Comparison of ENCODE assay signal across 9 cellular contexts in genomic region chr5:6328173-6328572, GRCh38. TPM values are rescaled to one million over a fixed set of nuclear protein-coding genes. Genes with fewer than 3 reads are reported as not detected.
DNase-seq lines count a peak whose midpoint lies in the region; ATAC-seq, FAIRE-seq and TF ChIP-seq lines count a peak whose summit lies in the region.
"Had no signal": no experiment of that assay in that cellular context is flagged by ENCODE, and none has a peak within 500 bp of the region (broad histone marks: within the 10 kb centered on the region; RNA-seq: fewer than 3 reads in every experiment).

No MANE protein-coding gene starts in this region.

- POLR2A ChIA-PET in GM12878 (lab: Charles Lee): no interaction called here

- no peaks in the 10 kb centered on the region for H3K79me2 ChIP-seq in MM.1S (ENCODE audit: low read length)
- H3K79me2 ChIP-seq in GM12878 (ENCODE audit: control insufficient read depth, insufficient read depth, low read length): no peaks in the 10 kb centered on the region
- H3K79me2 ChIP-seq in mesendoderm (ENCODE audit: control insufficient read depth, insufficient read depth, low read length): no peaks in the 10 kb centered on the region

- TF ChIP-seq CTCF in MM.1S (IDR thresholded peaks at IDR 0.05; ENCODE audit: low read length) (no peak), GM12878 (IDR thresholded peaks at IDR 0.05 in 2 of 3, conservative IDR thresholded peaks at IDR 0.05 in 1 of 3; ENCODE audit: control insufficient read depth in 2 of 3, extremely low read depth in 1 of 3, insufficient read depth in 1 of 3, low read depth in 3 of 3, low read length in 3 of 3) (no peak)

- H3K18ac ChIP-seq in mesendoderm (ENCODE audit: low read length): no peak overlapping the region

- TF ChIP-seq RAD21 in GM12878 (IDR thresholded peaks at IDR 0.05; ENCODE audit: insufficient read depth, low read depth, low read length): no peak

- H4K8ac ChIP-seq in mesendoderm (ENCODE audit: low read depth, low read length): no peak overlapping the region

- no peaks in the 10 kb centered on the region for H3K9me2 ChIP-seq in MM.1S (replicated peaks; ENCODE audit: insufficient read depth, low read length)

- no peaks in the 10 kb centered on the region for H3F3A ChIP-seq in MM.1S (ENCODE audit: insufficient read depth, low read length)

- no peak for FAIRE-seq in GM12878 (lab: Jason Lieb, UNC)

- no peak overlapping the region for H3K4ac ChIP-seq in mesendoderm (ENCODE audit: low read depth, low read length)

- H3K56ac ChIP-seq in mesendoderm (ENCODE audit: low read length): no peak overlapping the region

- H3K9ac ChIP-seq in MM.1S (ENCODE audit: low read length) (no peak overlapping the region), GM12878 (ENCODE audit: control insufficient read depth, insufficient read depth, low read length) (no peak overlapping the region), mesendoderm (ENCODE audit: low read length) (no peak overlapping the region)

- in situ Hi-C loops in GM12878 (cut with MboI): no loop called here

- SMC1A ChIA-PET in GM12878 (lab: Charles Lee; ENCODE audit: uncharacterized antibody, unreplicated experiment): no interaction called here

- H3K9me3 ChIP-seq in MM.1S (replicated peaks; ENCODE audit: insufficient read depth, low read length): no peaks in the 10 kb centered on the region
- no peaks in the 10 kb centered on the region; the same call in 2 of the 3 replicates for H3K9me3 ChIP-seq in GM12878 (replicated peaks; ENCODE audit: control insufficient read depth, insufficient read depth, low read length)

- no peaks in the 10 kb centered on the region for H3K79me1 ChIP-seq in mesendoderm (ENCODE audit: low read length)

- DNase-seq in NOMO-1 (lab: John Stamatoyannopoulos, UW; ENCODE audit: unreplicated experiment in 2 of 2): peak; percentile 5 to 26
- DNase-seq in NOMO-1 treated with DMSO at 0.1 percent for 48 hours (lab: John Stamatoyannopoulos, UW; ENCODE audit: unreplicated experiment): no peak
- DNase-seq in MM.1S: peak; percentile 44
- DNase-seq in GM12878 (ENCODE audit: low read depth, low spot score): no peak
- peak; percentile 87 for DNase-seq in mesendoderm
- no peak for DNase-seq in NCI-H2171 treated with DMSO at 0.1 percent for 48 hours (lab: John Stamatoyannopoulos, UW)
- no peak for DNase-seq in medulla oblongata (ENCODE audit: extremely low spot score)

- H2BK5ac ChIP-seq in mesendoderm (ENCODE audit: low read length): no peak overlapping the region

- intact Hi-C loops in GM12878 (cut with micrococcal nuclease; ENCODE audit: unreplicated experiment): no loop called here

- H3K23ac ChIP-seq in mesendoderm (ENCODE audit: low read length): no peak overlapping the region

- ATAC-seq in GM12878: no peak
- ATAC-seq in GM21723 (IDR thresholded peaks at IDR 0.05; ENCODE audit: unreplicated experiment): no peak

- H2AFZ ChIP-seq in MM.1S (ENCODE audit: low read length): no peak overlapping the region
- no peak overlapping the region for H2AFZ ChIP-seq in GM12878 (ENCODE audit: control insufficient read depth, low read depth, low read length)

- H3K4me1 ChIP-seq in MM.1S (ENCODE audit: low read length) (no peaks in the 10 kb centered on the region), GM12878 (ENCODE audit: control insufficient read depth, insufficient read depth, low read length) (no peaks in the 10 kb centered on the region), mesendoderm (ENCODE audit: control insufficient read depth, low read depth, low read length) (no peaks in the 10 kb centered on the region)

- no peak overlapping the region for H2AK5ac ChIP-seq in mesendoderm (ENCODE audit: low read length)

- TF ChIP-seq POLR2A in GM12878 (IDR thresholded peaks at IDR 0.05; ENCODE audit: low read depth, low read length): no peak

- 62% methylated on average over 3 of the region's 3 CpGs for WGBS in GM12878 (ENCODE audit: insufficient coverage, insufficient replicate concordance, low lambda C conversion rate, missing lambda C conversion rate)
- no CpG with 5 or more reads among the region's 3 CpGs for WGBS in mesendoderm (ENCODE audit: extremely low coverage, insufficient coverage, low lambda C conversion rate)

- RAD21 ChIA-PET in GM12878 (lab: Charles Lee; ENCODE audit: unreplicated experiment): no interaction called here

- no peaks in the 10 kb centered on the region for H4K20me1 ChIP-seq in MM.1S (ENCODE audit: insufficient read depth, low read length)
- H4K20me1 ChIP-seq in GM12878 (ENCODE audit: control insufficient read depth, insufficient read depth): no peaks in the 10 kb centered on the region

- BruUV-seq in GM12878 (replicated peaks; lab: Mats Ljungman, UMichigan): no TSS peak

- TF ChIP-seq EP300 in GM12878 (IDR thresholded peaks at IDR 0.05; ENCODE audit: borderline replicate concordance in 1 of 2, control insufficient read depth in 1 of 2, low read depth in 2 of 2, low read length in 2 of 2): no peak

- H3K4me3 ChIP-seq in MM.1S (ENCODE audit: low read length) (no peak overlapping the region), GM12878 (no peak overlapping the region), mesendoderm (ENCODE audit: low read length) (no peak overlapping the region)
- H3K4me3 ChIP-seq: lung had no signal

- H3K27ac ChIP-seq in MM.1S (ENCODE audit: low read length) (no peak overlapping the region), GM12878 (ENCODE audit: control insufficient read depth, insufficient read depth) (no peak overlapping the region), mesendoderm (ENCODE audit: low read depth, low read length) (no peak overlapping the region)

- no peaks in the 10 kb centered on the region for H3K36me3 ChIP-seq in MM.1S (replicated peaks; ENCODE audit: insufficient read depth, low read length)
- no peaks in the 10 kb centered on the region for H3K36me3 ChIP-seq in GM12878 (ENCODE audit: control insufficient read depth in 2 of 2, insufficient read depth in 2 of 2, low read length in 1 of 2)
- H3K36me3 ChIP-seq in mesendoderm (ENCODE audit: control insufficient read depth, insufficient read depth, low read length): no peaks in the 10 kb centered on the region

- no peak overlapping the region for H4K5ac ChIP-seq in mesendoderm (ENCODE audit: low read length)

- H2BK120ac ChIP-seq in mesendoderm (ENCODE audit: low read depth, low read length): no peak overlapping the region

- no peak overlapping the region for H3K4me2 ChIP-seq in MM.1S (ENCODE audit: low read depth, low read length)
- no peak overlapping the region for H3K4me2 ChIP-seq in GM12878 (ENCODE audit: control insufficient read depth, insufficient read depth)
- H3K4me2 ChIP-seq in mesendoderm (ENCODE audit: low read length): no peak overlapping the region

- no peak overlapping the region for H2BK15ac ChIP-seq in mesendoderm (replicated peaks; ENCODE audit: low read depth)

- CTCF ChIA-PET in GM12878 (lab: Yijun Ruan, JAX): no interaction called here

- no peaks in the 10 kb centered on the region for H3K27me3 ChIP-seq in MM.1S (replicated peaks; ENCODE audit: insufficient read depth, low read length)
- H3K27me3 ChIP-seq in GM12878 (replicated peaks in 1 of 2; ENCODE audit: control insufficient read depth in 2 of 2, insufficient read depth in 2 of 2, low read length in 1 of 2): no peaks in the 10 kb centered on the region
- H3K27me3 ChIP-seq in mesendoderm (ENCODE audit: insufficient read depth, low read length, poor library complexity): no peaks in the 10 kb centered on the region

TF ChIP-seq in GM12878, 131 proteins besides CTCF, POLR2A, EP300 and RAD21:
- no peak for TF ChIP-seq ETV6 (conservative IDR thresholded peaks at IDR 0.05 in 1 of 2, IDR thresholded peaks at IDR 0.05 in 1 of 2; ENCODE audit: borderline replicate concordance in 1 of 2, low read depth in 1 of 2)
- TF ChIP-seq, protein P1, sequence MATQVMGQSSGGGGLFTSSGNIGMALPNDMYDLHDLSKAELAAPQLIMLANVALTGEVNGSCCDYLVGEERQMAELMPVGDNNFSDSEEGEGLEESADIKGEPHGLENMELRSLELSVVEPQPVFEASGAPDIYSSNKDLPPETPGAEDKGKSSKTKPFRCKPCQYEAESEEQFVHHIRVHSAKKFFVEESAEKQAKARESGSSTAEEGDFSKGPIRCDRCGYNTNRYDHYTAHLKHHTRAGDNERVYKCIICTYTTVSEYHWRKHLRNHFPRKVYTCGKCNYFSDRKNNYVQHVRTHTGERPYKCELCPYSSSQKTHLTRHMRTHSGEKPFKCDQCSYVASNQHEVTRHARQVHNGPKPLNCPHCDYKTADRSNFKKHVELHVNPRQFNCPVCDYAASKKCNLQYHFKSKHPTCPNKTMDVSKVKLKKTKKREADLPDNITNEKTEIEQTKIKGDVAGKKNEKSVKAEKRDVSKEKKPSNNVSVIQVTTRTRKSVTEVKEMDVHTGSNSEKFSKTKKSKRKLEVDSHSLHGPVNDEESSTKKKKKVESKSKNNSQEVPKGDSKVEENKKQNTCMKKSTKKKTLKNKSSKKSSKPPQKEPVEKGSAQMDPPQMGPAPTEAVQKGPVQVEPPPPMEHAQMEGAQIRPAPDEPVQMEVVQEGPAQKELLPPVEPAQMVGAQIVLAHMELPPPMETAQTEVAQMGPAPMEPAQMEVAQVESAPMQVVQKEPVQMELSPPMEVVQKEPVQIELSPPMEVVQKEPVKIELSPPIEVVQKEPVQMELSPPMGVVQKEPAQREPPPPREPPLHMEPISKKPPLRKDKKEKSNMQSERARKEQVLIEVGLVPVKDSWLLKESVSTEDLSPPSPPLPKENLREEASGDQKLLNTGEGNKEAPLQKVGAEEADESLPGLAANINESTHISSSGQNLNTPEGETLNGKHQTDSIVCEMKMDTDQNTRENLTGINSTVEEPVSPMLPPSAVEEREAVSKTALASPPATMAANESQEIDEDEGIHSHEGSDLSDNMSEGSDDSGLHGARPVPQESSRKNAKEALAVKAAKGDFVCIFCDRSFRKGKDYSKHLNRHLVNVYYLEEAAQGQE (IDR thresholded peaks at IDR 0.05; ENCODE audit: low read depth, low read length): peak; percentile 94

RNA-seq across cellular contexts. Expression of gene MED10, which starts 50.2 kb away (rescaled TPM):
- total RNA-seq in GM12878 (2013; cell fraction: nucleolus; rRNA removed): 59.0 and 62.7 TPM in 2 replicates
- total RNA-seq in GM12878 (2014; rRNA removed): 20.3 and 28.6 TPM in 2 replicates
- total RNA-seq in GM12878 (2014; rRNA removed; fragmentation: Illumina TruSeq; extraction: Trizol): 19.4 and 21.2 TPM in 2 replicates
- total RNA-seq in GM12878 (2021): 39.5 and 42.6 TPM in 2 replicates
- 49.6 TPM for polyA plus RNA-seq in GM12878 (2011; ENCODE audit: low read depth)
- polyA plus RNA-seq in GM12878 (2011; rRNA removed): 56.0 and 60.3 TPM in 2 replicates
- 55.7 and 56.7 TPM in 2 replicates for polyA plus RNA-seq in GM12878 (2011; cell fraction: cytosol; rRNA removed)
- polyA plus RNA-seq in GM12878 (2011; cell fraction: nucleus; rRNA removed): 59.3 and 75.4 TPM in 2 replicates
- polyA plus RNA-seq in GM12878 (2012): 54.8 and 68.7 TPM in 2 replicates
- polyA plus RNA-seq in GM12878 (2014; fragmentation: Illumina TruSeq; extraction: Trizol): 36.4 and 43.7 TPM in 2 replicates
- 10 to 100 TPM; 37.1 to 49.5 TPM for polyA plus RNA-seq in GM12878 (2014; fragmentation: Nextera tagmentation; extraction: Ambion mirVana)
- 53.1 and 54.8 TPM in 2 replicates for polyA plus RNA-seq in GM12878 (2014; rRNA removed)
- 100 to 1,000 TPM; 103 to 111 TPM for polyA plus RNA-seq in GM12878 (2016; fragmentation: Nextera tagmentation; extraction: Ambion mirVana)
- 19.0 and 19.3 TPM in 2 replicates for polyA minus RNA-seq in GM12878 (2011; rRNA and poly(A)+ RNA removed)
- 8.3 and 14.7 TPM in 2 replicates for polyA minus RNA-seq in GM12878 (2011; cell fraction: cytosol; rRNA and poly(A)+ RNA removed)
- 54.4 and 77.1 TPM in 2 replicates for polyA minus RNA-seq in GM12878 (2011; cell fraction: nucleus; rRNA and poly(A)+ RNA removed)
- polyA plus RNA-seq in mesendoderm (2013, experiment 1 of 2): 35.8 TPM
- polyA plus RNA-seq in mesendoderm (2013, experiment 2 of 2): 35.3 TPM

Comparison
In these comparisons a context has a peak if more than half of its experiments do, and no peak if none do; other contexts are left out.
1. DNase-seq: peak in NOMO-1 (2 of 2), MM.1S (single experiment) and mesendoderm (single experiment); none in NOMO-1 treated with DMSO at 0.1 percent for 48 hours (single experiment), GM12878 (single experiment), NCI-H2171 treated with DMSO at 0.1 percent for 48 hours (single experiment) and medulla oblongata (single experiment).